In the genomic region with DNA sequence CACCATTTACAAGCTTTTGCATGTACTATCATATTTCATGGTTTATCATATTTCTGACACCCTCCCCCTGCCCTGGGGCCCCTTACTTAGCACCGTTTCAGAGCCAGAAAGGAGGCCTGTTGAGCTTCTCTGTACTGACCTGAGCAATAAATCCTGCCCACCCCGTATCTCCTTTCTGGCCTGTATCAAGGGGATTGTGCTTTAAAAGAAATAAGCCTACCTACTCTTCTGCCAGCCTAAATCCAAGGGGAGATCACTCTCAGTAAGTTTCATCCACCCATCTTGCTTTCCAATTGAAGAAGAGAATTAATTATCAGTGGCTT, we compare ENCODE assay signal across 2 cellular contexts.
TF ChIP-seq lines count a peak whose summit lies in the region.

No MANE protein-coding gene starts in this region.

TF ChIP-seq in IMR-90, 13 proteins besides CTCF, POLR2A, EP300 and RAD21:
- TF ChIP-seq RFX5 (IDR thresholded peaks at IDR 0.05; ENCODE audit: low read depth, low read length), result no peak
- TF ChIP-seq BHLHE40 (IDR thresholded peaks at IDR 0.05; ENCODE audit: low read depth, low read length), result no peak
- TF ChIP-seq NFE2L2 (IDR thresholded peaks at IDR 0.05; ENCODE audit: low read depth, low read length), result no peak
- TF ChIP-seq, protein P1, sequence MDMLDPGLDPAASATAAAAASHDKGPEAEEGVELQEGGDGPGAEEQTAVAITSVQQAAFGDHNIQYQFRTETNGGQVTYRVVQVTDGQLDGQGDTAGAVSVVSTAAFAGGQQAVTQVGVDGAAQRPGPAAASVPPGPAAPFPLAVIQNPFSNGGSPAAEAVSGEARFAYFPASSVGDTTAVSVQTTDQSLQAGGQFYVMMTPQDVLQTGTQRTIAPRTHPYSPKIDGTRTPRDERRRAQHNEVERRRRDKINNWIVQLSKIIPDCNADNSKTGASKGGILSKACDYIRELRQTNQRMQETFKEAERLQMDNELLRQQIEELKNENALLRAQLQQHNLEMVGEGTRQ (IDR thresholded peaks at IDR 0.05; ENCODE audit: low read depth, low read length), result no peak
- TF ChIP-seq SMC3 (IDR thresholded peaks at IDR 0.05; ENCODE audit: low read depth, low read length), result no peak
- TF ChIP-seq, protein P2, sequence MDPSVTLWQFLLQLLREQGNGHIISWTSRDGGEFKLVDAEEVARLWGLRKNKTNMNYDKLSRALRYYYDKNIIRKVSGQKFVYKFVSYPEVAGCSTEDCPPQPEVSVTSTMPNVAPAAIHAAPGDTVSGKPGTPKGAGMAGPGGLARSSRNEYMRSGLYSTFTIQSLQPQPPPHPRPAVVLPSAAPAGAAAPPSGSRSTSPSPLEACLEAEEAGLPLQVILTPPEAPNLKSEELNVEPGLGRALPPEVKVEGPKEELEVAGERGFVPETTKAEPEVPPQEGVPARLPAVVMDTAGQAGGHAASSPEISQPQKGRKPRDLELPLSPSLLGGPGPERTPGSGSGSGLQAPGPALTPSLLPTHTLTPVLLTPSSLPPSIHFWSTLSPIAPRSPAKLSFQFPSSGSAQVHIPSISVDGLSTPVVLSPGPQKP (IDR thresholded peaks at IDR 0.05; ENCODE audit: borderline replicate concordance, low read depth, low read length), result no peak
- no peak for TF ChIP-seq FOS (IDR thresholded peaks at IDR 0.05; ENCODE audit: low read depth, low read length)
- TF ChIP-seq CHD1 (IDR thresholded peaks at IDR 0.05; ENCODE audit: low read depth, low read length), result no peak
TF ChIP-seq in IMR-90: peak in this region for 0.

TF ChIP-seq in H1, 55 proteins besides CTCF, POLR2A, EP300 and RAD21:
- TF ChIP-seq CTBP2 (IDR thresholded peaks at IDR 0.05; ENCODE audit: borderline replicate concordance, insufficient read depth, insufficient read length, low read length), result no peak
- TF ChIP-seq SUZ12 (IDR thresholded peaks at IDR 0.05; ENCODE audit: low read length), result no peak
- no peak for TF ChIP-seq NANOG (IDR thresholded peaks at IDR 0.05; ENCODE audit: insufficient read depth, low read depth, low read length, poor library complexity, severe bottlenecking)
- no peak for TF ChIP-seq JUN (IDR thresholded peaks at IDR 0.05; ENCODE audit: low read depth, low read length)
- TF ChIP-seq TAF7 (optimal IDR thresholded peaks at IDR 0.05; ENCODE audit: borderline replicate concordance, low read depth, low read length), result no peak
- TF ChIP-seq SIRT6 (IDR thresholded peaks at IDR 0.05; ENCODE audit: low read length), result no peak
- TF ChIP-seq KDM4A (IDR thresholded peaks at IDR 0.05; ENCODE audit: low read depth, low read length, severe bottlenecking), result no peak
- no peak for TF ChIP-seq PHF8 (conservative IDR thresholded peaks at IDR 0.05; ENCODE audit: low read depth, low read length)
- TF ChIP-seq SP1 (IDR thresholded peaks at IDR 0.05; ENCODE audit: low read depth, low read length), result no peak
- no peak for TF ChIP-seq MAFK (IDR thresholded peaks at IDR 0.05; ENCODE audit: low read depth, low read length)
- TF ChIP-seq, protein P1 (IDR thresholded peaks at IDR 0.05; ENCODE audit: low read length), result no peak
- no peak for TF ChIP-seq HDAC6 (IDR thresholded peaks at IDR 0.05; ENCODE audit: low read depth, low read length)
- TF ChIP-seq RXRA (IDR thresholded peaks at IDR 0.05; ENCODE audit: insufficient read depth, low read depth, low read length), result no peak
- TF ChIP-seq ASH2L (IDR thresholded peaks at IDR 0.05; ENCODE audit: low read length), result no peak
- TF ChIP-seq FOSL1 (IDR thresholded peaks at IDR 0.05; ENCODE audit: insufficient read depth, low read depth, low read length), result no peak
- TF ChIP-seq POU5F1 (IDR thresholded peaks at IDR 0.05; ENCODE audit: low read depth, low read length), result no peak
TF ChIP-seq in H1: peak in this region for 0.
